33 cellular contexts compared by ENCODE assay signal in the genomic region with DNA sequence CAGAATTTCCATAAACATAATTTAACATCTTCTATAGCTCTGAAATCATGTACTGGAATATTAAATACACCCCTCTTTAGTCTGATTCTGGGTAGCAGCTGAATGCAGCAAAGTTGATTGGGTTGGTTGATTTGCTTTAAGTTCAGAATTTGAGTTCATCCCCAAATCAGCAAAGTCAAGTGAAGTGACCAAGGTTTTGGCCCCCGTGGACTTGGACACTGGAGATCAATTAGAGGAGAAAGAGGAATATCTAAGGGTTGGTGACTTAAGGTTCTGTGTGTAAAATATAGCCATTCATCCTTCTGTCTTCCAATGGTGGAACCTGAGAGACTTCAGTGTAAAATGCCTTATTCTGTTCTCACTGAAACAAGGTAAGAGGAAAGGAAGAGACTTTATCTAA. TPM values are rescaled to one million over a fixed set of nuclear protein-coding genes. Genes with fewer than 3 reads are reported as not detected.
"Had no signal": no experiment of that assay in that cellular context is flagged by ENCODE, and none has a peak within 500 bp of the region (broad histone marks: within the 10 kb centered on the region; RNA-seq: fewer than 3 reads in every experiment).

OR2L13 (plus strand) TSS at position 301 of the 400 bp plus-strand sequence. CDS start 4,192 bp downstream, outside the sequence.

- H3K9me3 ChIP-seq: ovary, psoas muscle, right lobe of liver, testis, transverse colon, upper lobe of right lung, uterus had no signal

- H3K9ac ChIP-seq: neural progenitor cell, parathyroid adenoma had no signal

- H3K27ac ChIP-seq: neural progenitor cell, ovary, parathyroid adenoma, psoas muscle, right lobe of liver, skin epidermis, spleen, suprapubic skin, testis, tibial artery, transverse colon, upper lobe of right lung, uterus had no signal

- H3K79me2 ChIP-seq: parathyroid adenoma had no signal

- H3K4me3 ChIP-seq: neural progenitor cell, ovary, psoas muscle, right lobe of liver, skin epidermis, smooth muscle cell, spleen, suprapubic skin, testis, tibial artery, transverse colon, upper lobe of right lung, uterus had no signal

- H3K27me3 ChIP-seq: neural progenitor cell, ovary, right lobe of liver, spleen, suprapubic skin, testis, tibial artery, transverse colon, upper lobe of right lung, uterus had no signal

- H3K36me3 Mint-ChIP-seq: natural killer cell; neural progenitor cell; stimulated activated memory B cell treated with anti-CD40 and anti-IgM and Interleukin-4, amounts not matched to agents 10 μg/mL and 1 μg/mL and 100 μg/mL, for 72 hours; type B pancreatic cell had no signal

- H2AFZ ChIP-seq: neural progenitor cell, parathyroid adenoma had no signal

- H3K4me1 Mint-ChIP-seq: natural killer cell; nephron; neural progenitor cell; stimulated activated memory B cell treated with anti-CD40 and anti-IgM and Interleukin-4, amounts not matched to agents 10 μg/mL and 1 μg/mL and 100 μg/mL, for 72 hours; stimulated activated naive CD8-positive, alpha-beta T cell treated with anti-CD3 and anti-CD28 coated beads, Interleukin-15, amount 100 ng/mL, for 72 hours had no signal

- H3K27ac Mint-ChIP-seq: natural killer cell; nephron; neural progenitor cell; progenitor cell of endocrine pancreas; stimulated activated memory B cell treated with anti-CD40 and anti-IgM and Interleukin-4, amounts not matched to agents 10 μg/mL and 1 μg/mL and 100 μg/mL, for 72 hours; stimulated activated naive CD8-positive, alpha-beta T cell treated with anti-CD3 and anti-CD28 coated beads, Interleukin-15, amount 100 ng/mL, for 72 hours; type B pancreatic cell had no signal

- H3K4me1 ChIP-seq: neural progenitor cell, parathyroid adenoma, psoas muscle, right lobe of liver, spleen, suprapubic skin, testis, tibial artery, transverse colon, upper lobe of right lung, uterus had no signal

- DNase-seq: natural killer cell; occipital lobe; ovary; posterior cingulate gyrus; psoas muscle; right cardiac atrium; right lobe of liver; spleen; stimulated activated CD4-positive, alpha-beta T cell treated with anti-CD3 and anti-CD28 coated beads, Interleukin-12 subunit alpha, Interleukin-12 subunit beta, amount 100 ng/mL, for 4 hours; stimulated activated CD4-positive, alpha-beta T cell treated with anti-CD3 and anti-CD28 coated beads, Interleukin-1b, Interleukin-23, amount 100 ng/mL, for 48 hours; stimulated activated CD4-positive, alpha-beta T cell treated with anti-CD3 and anti-CD28 coated beads, Interleukin-4, amount 100 ng/mL, for 1 hour; stimulated activated CD4-positive, alpha-beta T cell treated with anti-CD3 and anti-CD28 coated beads, Interleukin-4, amount 100 ng/mL, for 4 hours; stimulated activated CD8-positive, alpha-beta memory T cell treated with anti-CD3 and anti-CD28 coated beads, Interleukin-4, amount 100 ng/mL, for 48 hours; stimulated activated naive CD4-positive, alpha-beta T cell; stimulated activated naive CD8-positive, alpha-beta T cell treated with anti-CD3 and anti-CD28 coated beads, Interleukin-15, amount 100 ng/mL, for 72 hours; stimulated activated naive CD8-positive, alpha-beta T cell treated with anti-CD3 and anti-CD28 coated beads, Interleukin-15, Interleukin-2, amounts not matched to agents 100 U/mL and 50 U/mL, for 24 hours; substantia nigra; testis; tibial artery; transverse colon; upper lobe of right lung; uterus had no signal

- H3K27me3 Mint-ChIP-seq: progenitor cell of endocrine pancreas; stimulated activated memory B cell treated with anti-CD40 and anti-IgM and Interleukin-4, amounts not matched to agents 10 μg/mL and 1 μg/mL and 100 μg/mL, for 72 hours; stimulated activated naive CD8-positive, alpha-beta T cell treated with anti-CD3 and anti-CD28 coated beads, Interleukin-15, amount 100 ng/mL, for 72 hours; type B pancreatic cell had no signal

- ATAC-seq: natural killer cell; psoas muscle; right cardiac atrium; right lobe of liver; stimulated activated memory B cell treated with anti-CD40 and anti-IgM and Interleukin-4, amounts not matched to agents 10 μg/mL and 1 μg/mL and 100 μg/mL, for 72 hours; stimulated activated naive CD8-positive, alpha-beta T cell treated with anti-CD3 and anti-CD28 coated beads, Interleukin-15, amount 100 ng/mL, for 72 hours; stimulated activated naive CD8-positive, alpha-beta T cell treated with anti-CD3 and anti-CD28 coated beads, Interleukin-15, Interleukin-2, amounts not matched to agents 100 U/mL and 50 U/mL, for 24 hours; upper lobe of right lung had no signal

- H3K4me3 Mint-ChIP-seq: natural killer cell; nephron; neural progenitor cell; stimulated activated memory B cell treated with anti-CD40 and anti-IgM and Interleukin-4, amounts not matched to agents 10 μg/mL and 1 μg/mL and 100 μg/mL, for 72 hours; stimulated activated naive CD8-positive, alpha-beta T cell treated with anti-CD3 and anti-CD28 coated beads, Interleukin-15, amount 100 ng/mL, for 72 hours; type B pancreatic cell had no signal

- H3K36me3 ChIP-seq: neural progenitor cell, ovary, right lobe of liver, spleen, suprapubic skin, tibial artery, transverse colon, upper lobe of right lung, uterus had no signal

- H3K4me2 ChIP-seq: neural progenitor cell, smooth muscle cell had no signal

RNA-seq across cellular contexts. Expression of gene OR2L13, which starts in this region (rescaled TPM):
- total RNA-seq: progenitor cell of endocrine pancreas, psoas muscle, renal cortical epithelial cell, right cardiac atrium, right lobe of liver, smooth muscle cell, suprapubic skin, transverse colon, upper lobe of right lung, urinary bladder had no signal
- polyA plus RNA-seq: psoas muscle, right cardiac atrium, smooth muscle cell had no signal
